Comparison of ENCODE assay signal across 10 cellular contexts in genomic region chr3:152192936-152193672, GRCh38.
DNase-seq lines count a peak whose midpoint lies in the region; ATAC-seq and TF ChIP-seq lines count a peak whose summit lies in the region.
"Had no signal": no experiment of that assay in that cellular context is flagged by ENCODE, and none has a peak within 500 bp of the region (broad histone marks: within the 10 kb centered on the region; RNA-seq: fewer than 3 reads in every experiment).

No MANE protein-coding gene starts in this region.

- ATAC-seq in HG03108 (IDR thresholded peaks at IDR 0.05; ENCODE audit: unreplicated experiment) (peak; percentile 4), GM18519 (IDR thresholded peaks at IDR 0.05; ENCODE audit: low FRiP score, unreplicated experiment) (no peak)
- peak in 1 of 2 donors; percentile 43 for ATAC-seq in natural killer cell treated with Interleukin-12 subunit alpha and Interleukin-12 subunit beta and Interleukin-15 and Interleukin-18, amount 100 ng/mL, for 72 hours

- H3K36me3 ChIP-seq in DOHH2 (ENCODE audit: control insufficient read depth, low read length), result peaks cover 5% of the 10 kb centered on the region; the same call in 1 of the 2 replicates

- peak overlapping the region; percentile 75 for H3K4me3 ChIP-seq in DOHH2 (ENCODE audit: low read length)

- peak overlapping the region; percentile 50 for H3K27ac ChIP-seq in DOHH2 (ENCODE audit: low read depth, low read length)

- peak overlapping the region; percentile 89 for H3K27ac Mint-ChIP-seq in activated T-helper 2 cell treated with anti-CD3 and anti-CD28 coated beads, Interferon-gamma antibody, Interleukin-2, Interleukin-4, amounts not matched to agents 10 μg/mL and 5 μg/mL and 100 μg/mL, durations not matched to agents 14 hours and 24 hours and 36 hours
- peak overlapping the region; percentile 94 to 98 for H3K27ac Mint-ChIP-seq in natural killer cell treated with Interleukin-12 subunit alpha and Interleukin-12 subunit beta and Interleukin-15 and Interleukin-18, amount 100 ng/mL, for 72 hours
- H3K27ac Mint-ChIP-seq: mesothelial cell of epicardium had no signal

- H3K9me3 ChIP-seq in DOHH2 (ENCODE audit: control insufficient read depth, insufficient read depth, low read length), result no peaks in the 10 kb centered on the region

- H3K9me3 Mint-ChIP-seq in activated T-helper 2 cell treated with anti-CD3 and anti-CD28 coated beads, Interferon-gamma antibody, Interleukin-2, Interleukin-4, amounts not matched to agents 10 μg/mL and 5 μg/mL and 100 μg/mL, durations not matched to agents 14 hours and 24 hours and 36 hours, result no peaks in the 10 kb centered on the region
- no peaks in the 10 kb centered on the region for H3K9me3 Mint-ChIP-seq in natural killer cell treated with Interleukin-12 subunit alpha and Interleukin-12 subunit beta and Interleukin-15 and Interleukin-18, amount 100 ng/mL, for 72 hours

- peaks cover 75% of the 10 kb centered on the region for H3K4me1 Mint-ChIP-seq in activated T-helper 2 cell treated with anti-CD3 and anti-CD28 coated beads, Interferon-gamma antibody, Interleukin-2, Interleukin-4, amounts not matched to agents 10 μg/mL and 5 μg/mL and 100 μg/mL, durations not matched to agents 14 hours and 24 hours and 36 hours (ENCODE audit: low read depth)
- peaks cover 57 to 78% of the 10 kb centered on the region in 2 donors for H3K4me1 Mint-ChIP-seq in natural killer cell treated with Interleukin-12 subunit alpha and Interleukin-12 subunit beta and Interleukin-15 and Interleukin-18, amount 100 ng/mL, for 72 hours (ENCODE audit: low read depth in 2 of 2)

- no peaks in the 10 kb centered on the region for H3K27me3 Mint-ChIP-seq in activated T-helper 2 cell treated with anti-CD3 and anti-CD28 coated beads, Interferon-gamma antibody, Interleukin-2, Interleukin-4, amounts not matched to agents 10 μg/mL and 5 μg/mL and 100 μg/mL, durations not matched to agents 14 hours and 24 hours and 36 hours (ENCODE audit: low read depth)
- no peaks in the 10 kb centered on the region for H3K27me3 Mint-ChIP-seq in natural killer cell treated with Interleukin-12 subunit alpha and Interleukin-12 subunit beta and Interleukin-15 and Interleukin-18, amount 100 ng/mL, for 72 hours

- no peak for DNase-seq in activated T-helper 2 cell treated with anti-CD3 and anti-CD28 coated beads, Interferon-gamma antibody, Interleukin-2, Interleukin-4, amounts not matched to agents 10 μg/mL and 5 μg/mL and 100 μg/mL, durations not matched to agents 14 hours and 24 hours and 36 hours (ENCODE audit: low spot score)
- DNase-seq in natural killer cell treated with Interleukin-12 subunit alpha and Interleukin-12 subunit beta and Interleukin-15 and Interleukin-18, amount 100 ng/mL, for 72 hours (ENCODE audit: low spot score), result no peak
- no peak for DNase-seq in mucosa of gallbladder (ENCODE audit: low spot score)
- DNase-seq in SKM-1 treated with dmso at 0.1 percent for 144 hours (lab: John Stamatoyannopoulos, UW; ENCODE audit: unreplicated experiment), result no peak
- DNase-seq in stimulated activated CD4-positive, alpha-beta T cell treated with anti-CD3 and anti-CD28 coated beads, Interleukin-4, amount 100 ng/mL, for 1 hour, result no peak
- DNase-seq: NCI-H226 had no signal

- TF ChIP-seq CTCF in DOHH2 (IDR thresholded peaks at IDR 0.05; ENCODE audit: low read depth, low read length, poor library complexity, severe bottlenecking), result no peak

- peak overlapping the region; percentile 69 for H3K4me3 Mint-ChIP-seq in activated T-helper 2 cell treated with anti-CD3 and anti-CD28 coated beads, Interferon-gamma antibody, Interleukin-2, Interleukin-4, amounts not matched to agents 10 μg/mL and 5 μg/mL and 100 μg/mL, durations not matched to agents 14 hours and 24 hours and 36 hours (ENCODE audit: low read depth)
- H3K4me3 Mint-ChIP-seq in natural killer cell treated with Interleukin-12 subunit alpha and Interleukin-12 subunit beta and Interleukin-15 and Interleukin-18, amount 100 ng/mL, for 72 hours, result peak overlapping the region; percentile 78
- H3K4me3 Mint-ChIP-seq: mesothelial cell of epicardium had no signal

- H3F3A ChIP-seq in DOHH2 (ENCODE audit: control insufficient read depth, insufficient read depth), result peaks cover 13% of the 10 kb centered on the region

- no peaks in the 10 kb centered on the region for H3K36me3 Mint-ChIP-seq in activated T-helper 2 cell treated with anti-CD3 and anti-CD28 coated beads, Interferon-gamma antibody, Interleukin-2, Interleukin-4, amounts not matched to agents 10 μg/mL and 5 μg/mL and 100 μg/mL, durations not matched to agents 14 hours and 24 hours and 36 hours (ENCODE audit: low read depth)
- H3K36me3 Mint-ChIP-seq in natural killer cell treated with Interleukin-12 subunit alpha and Interleukin-12 subunit beta and Interleukin-15 and Interleukin-18, amount 100 ng/mL, for 72 hours, result no peaks in the 10 kb centered on the region
- H3K36me3 Mint-ChIP-seq: mesothelial cell of epicardium had no signal

- H3K27me3 ChIP-seq in DOHH2 (ENCODE audit: control insufficient read depth, low read length), result no peaks in the 10 kb centered on the region

- H3K4me2 ChIP-seq in DOHH2 (ENCODE audit: low read length), result peak overlapping the region; percentile 88

- intact Hi-C loops in activated T-helper 2 cell treated with anti-CD3 and anti-CD28 coated beads, Interferon-gamma antibody, Interleukin-2, Interleukin-4, amounts not matched to agents 10 μg/mL and 5 μg/mL and 100 μg/mL, durations not matched to agents 14 hours and 24 hours and 36 hours (cut with micrococcal nuclease), result loop anchor here (2.0 to 10.0 kb wide), 5 partner anchors 16 to 1458 kb away; no protein-coding TSS in a partner anchor

- H3K4me1 ChIP-seq in DOHH2 (ENCODE audit: control insufficient read depth, low read length), result peaks cover 64% of the 10 kb centered on the region

- no peaks in the 10 kb centered on the region for H3K9me2 ChIP-seq in DOHH2 (replicated peaks; ENCODE audit: control insufficient read depth, low read length)

- no peaks in the 10 kb centered on the region for H3K79me2 ChIP-seq in DOHH2 (ENCODE audit: control insufficient read depth, low read length)

- H4K20me1 ChIP-seq in DOHH2 (ENCODE audit: control insufficient read depth, insufficient read depth, low read depth, low read length), result no peaks in the 10 kb centered on the region
